Comparison of ENCODE assay signal across 6 cellular contexts in the genomic region with DNA sequence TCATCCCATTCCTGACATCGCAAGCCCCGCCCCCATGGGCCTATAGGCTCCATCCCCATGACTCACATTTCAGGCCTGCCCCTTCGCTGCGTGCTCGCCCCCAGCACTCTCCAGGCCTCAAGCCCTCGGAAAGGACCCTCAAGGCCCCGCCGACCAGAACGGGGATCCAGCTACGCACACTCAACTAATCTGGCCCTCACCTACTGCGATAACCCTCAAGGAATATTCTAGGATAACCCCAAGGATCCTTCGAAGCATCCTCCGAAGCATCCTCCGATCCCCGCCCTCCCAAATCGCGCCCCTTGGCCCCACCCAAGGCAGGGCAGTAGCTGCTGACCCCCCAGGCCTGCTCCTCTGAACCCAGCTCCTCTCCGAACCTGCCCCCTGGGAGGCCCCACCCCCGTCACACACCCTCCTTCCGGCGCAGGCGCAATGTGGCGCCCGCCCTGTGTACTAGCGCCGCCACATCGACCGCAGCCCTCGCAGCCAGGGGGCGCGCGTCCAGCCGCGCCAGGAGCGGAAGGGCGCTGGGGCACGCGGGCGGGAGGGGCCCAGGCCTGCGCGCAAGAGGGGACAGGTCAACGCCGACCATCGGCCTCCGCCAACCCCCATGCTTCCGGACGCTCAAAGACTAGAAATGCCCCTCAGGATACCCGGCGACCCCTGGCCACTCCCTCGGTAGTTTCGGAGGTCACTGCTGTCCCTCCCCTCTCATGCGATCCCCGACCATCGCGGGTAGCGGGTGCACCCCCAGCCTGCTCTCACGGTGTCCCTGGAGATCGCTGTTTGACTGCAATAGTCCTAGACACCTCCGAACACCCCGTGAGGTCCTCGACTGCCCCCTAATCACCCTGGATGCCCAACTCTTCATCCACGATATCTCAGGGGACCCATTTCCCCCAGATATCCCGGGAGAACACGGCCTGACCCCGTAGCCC. TPM values are rescaled to one million over a fixed set of nuclear protein-coding genes. Genes with fewer than 3 reads are reported as not detected.
DNase-seq lines count a peak whose midpoint lies in the region; ATAC-seq and TF ChIP-seq lines count a peak whose summit lies in the region.

No MANE protein-coding gene starts in this region.

- H3K27me3 ChIP-seq in Panc1 (ENCODE audit: control insufficient read depth, insufficient read depth, low read length) = no peaks in the 10 kb centered on the region
- no peaks in the 10 kb centered on the region for H3K27me3 ChIP-seq in left lung

- no TSS peak for BruUV-seq in Panc1 (replicated peaks; lab: Mats Ljungman, UMichigan)

- H3K36me3 ChIP-seq in Panc1 (ENCODE audit: control insufficient read depth, insufficient read depth, low read length) (no peaks in the 10 kb centered on the region), left lung (no peaks in the 10 kb centered on the region)

- POLR2A ChIA-PET in Panc1 (lab: Charles Lee) = no interaction called here

- H3K4me1 ChIP-seq in Panc1 (ENCODE audit: control insufficient read depth, insufficient read depth, low read length) (peaks cover 4% of the 10 kb centered on the region; the same call in 1 of the 2 replicates), left lung (peaks cover 0 to 6% of the 10 kb centered on the region in 2 donors)

- H3K4me3 ChIP-seq in Panc1 (ENCODE audit: low read depth in 2 of 2, low read length in 2 of 2) = peak overlapping the region; percentile 45 to 57
- H3K4me3 ChIP-seq in left lung = peak overlapping the region; percentile 27 to 45

- TF ChIP-seq CTCF in GM13977 (IDR thresholded peaks at IDR 0.05; ENCODE audit: extremely low read depth, insufficient read depth, missing control alignments) (peak; percentile 83), Panc1 (IDR thresholded peaks at IDR 0.05) (peak; percentile 92), left lung (IDR thresholded peaks at IDR 0.05) (peak; percentile 58 to 81)

- intact Hi-C loops in Panc1 (cut with micrococcal nuclease; ENCODE audit: unreplicated experiment) = no loop called here
- intact Hi-C loops in left lung (cut with DNase I) = no loop called here

- DNase-seq in GM13977 (ENCODE audit: low spot score) (peak; percentile 85), Panc1 (ENCODE audit: low read depth, low spot score) (no peak), left lung (peak; percentile 91 to 96)
- peak; percentile 78 for DNase-seq in stimulated activated naive CD4-positive, alpha-beta T cell treated with Interleukin-2 at 50 U/mL for 16 hours (lab: John Stamatoyannopoulos, UW)

- in situ Hi-C loops in GM13977 (cut with MboI; ENCODE audit: low pct_unique_long_range_greater_than_20kb, low sequenced_read_pairs, unreplicated experiment) (no loop called here), Panc1 (cut with HindIII; ENCODE audit: low pct_unique_long_range_greater_than_20kb, low sequenced_read_pairs) (no loop called here)

- CTCF ChIA-PET in Panc1 (lab: Charles Lee) = interaction anchor here (0.6 to 1.2 kb wide), 7 partner anchors 8 to 419 kb away, joined by 3 to 8 read pairs (median 3); no protein-coding TSS in a partner anchor

- H3K27ac ChIP-seq in Panc1 (ENCODE audit: low read length) = peak overlapping the region; percentile 82
- peak overlapping the region; percentile 99 for H3K27ac ChIP-seq in angular gyrus (ENCODE audit: low read depth, low read length)
- H3K27ac ChIP-seq in left lung = peak overlapping the region; percentile 90 to 95

- no peaks in the 10 kb centered on the region for H3K9me3 ChIP-seq in Panc1 (ENCODE audit: control insufficient read depth, insufficient read depth, low read depth, low read length)
- H3K9me3 ChIP-seq in left lung = no peaks in the 10 kb centered on the region

- ATAC-seq in HG03442 (IDR thresholded peaks at IDR 0.05; ENCODE audit: unreplicated experiment) = peak; percentile 87
- ATAC-seq in Panc1 = peak; percentile 95
- peak; percentile 96 for ATAC-seq in left lung

RNA-seq across cellular contexts. Expression of a gene that starts 6.4 kb away (rescaled TPM):
- 3.8 TPM for total RNA-seq in Panc1 (2021; ENCODE audit: unreplicated experiment)
- 5.1 TPM for polyA plus RNA-seq in Panc1 (2012; ENCODE audit: insufficient read length)
- 1 to 10 TPM; 5.6 to 9.4 TPM for total RNA-seq in left lung

RNA-seq across cellular contexts. Expression of a gene that starts 15.5 kb away (rescaled TPM):
- 293 TPM for total RNA-seq in Panc1 (2021; ENCODE audit: unreplicated experiment)
- 305 TPM for polyA plus RNA-seq in Panc1 (2012; ENCODE audit: insufficient read length)
- 100 to 1,000 TPM in 1 of 2 donors, 10 to 100 TPM in 1; 79.8 to 241 TPM for total RNA-seq in left lung

RNA-seq across cellular contexts. Expression of a gene that starts 30.0 kb away (rescaled TPM):
- total RNA-seq in Panc1 (2021; ENCODE audit: unreplicated experiment) (40.1 TPM), left lung (10 to 100 TPM; 14.0 to 17.6 TPM)
- polyA plus RNA-seq in Panc1 (2012; ENCODE audit: insufficient read length) = 53.3 TPM

RNA-seq across cellular contexts. Expression of a gene that starts 32.6 kb away (rescaled TPM):
- total RNA-seq in Panc1 (2021; ENCODE audit: unreplicated experiment) (28.0 TPM), left lung (10 to 100 TPM; 15.5 to 15.7 TPM)
- 38.7 TPM for polyA plus RNA-seq in Panc1 (2012; ENCODE audit: insufficient read length)

RNA-seq across cellular contexts. Expression of a gene that starts 43.8 kb away (rescaled TPM):
- total RNA-seq in Panc1 (2021; ENCODE audit: unreplicated experiment) (12.4 TPM), left lung (1 to 10 TPM; 2.1 to 3.0 TPM)
- polyA plus RNA-seq in Panc1 (2012; ENCODE audit: insufficient read length) = 19.9 TPM
